Comparison of ENCODE assay signal across 1 cellular context in genomic region chr19:33441277-33441699, GRCh38.
TF ChIP-seq lines count a peak whose summit lies in the region.

No MANE protein-coding gene starts in this region.

TF ChIP-seq in HepG2, 621 proteins besides CTCF, POLR2A, EP300 and RAD21:
- peak; percentile 62; the same call in 1 of the 2 replicates for TF ChIP-seq ZKSCAN8 (CRISPR knock-in tag; IDR thresholded peaks at IDR 0.05; ENCODE audit: borderline replicate concordance)
- TF ChIP-seq RAD51 (IDR thresholded peaks at IDR 0.05; ENCODE audit: borderline replicate concordance): no peak
